1 cellular context compared by ENCODE assay signal in genomic region chr19:11577451-11578341, GRCh38.
TF ChIP-seq lines count a peak whose summit lies in the region.

Gene ACP5 (minus strand): TSS chr19:11577645. CDS start chr19:11577317, 328 bp downstream.

TF ChIP-seq in liver, 16 proteins besides CTCF, POLR2A, EP300 and RAD21 (continued from another document):
- TF ChIP-seq FOXA1 (IDR thresholded peaks at IDR 0.05) (no peak), JUND (IDR thresholded peaks at IDR 0.05) (no peak), FOXA2 (IDR thresholded peaks at IDR 0.05) (no peak), HNF4G (IDR thresholded peaks at IDR 0.05) (no peak), ATF3 (IDR thresholded peaks at IDR 0.05) (no peak)
